In genomic region chr7:85150624-85151023, GRCh38 we compare ENCODE assay signal across 27 cellular contexts. TPM values are rescaled to one million over a fixed set of nuclear protein-coding genes. Genes with fewer than 3 reads are reported as not detected.
"Had no signal": no experiment of that assay in that cellular context is flagged by ENCODE, and none has a peak within 500 bp of the region (broad histone marks: within the 10 kb centered on the region; RNA-seq: fewer than 3 reads in every experiment).

No MANE protein-coding gene starts in this region.

- H3K27ac Mint-ChIP-seq: dendritic cell treated with granulocyte-macrophage colony-stimulating factor and Interleukin-4, amounts not matched to agents 40 ng/mL and 50 ng/mL, for 4 days; endodermal cell; memory B cell; naive B cell; natural killer cell treated with Interleukin-12 subunit alpha and Interleukin-12 subunit beta and Interleukin-15 and Interleukin-18, amount 100 ng/mL, for 72 hours; progenitor cell of endocrine pancreas; stimulated activated effector memory CD8-positive, alpha-beta T cell treated with anti-CD3 and anti-CD28 coated beads, Interleukin-12 subunit alpha, Interleukin-12 subunit beta, amount 100 ng/mL, for 72 hours had no signal

- H3K4me3 ChIP-seq: gastrocnemius medialis, lower lobe of right lung, mucosa of descending colon, right atrium auricular region, sigmoid colon, stomach, thyroid gland, vagina had no signal

- H3K79me2 ChIP-seq: parathyroid adenoma had no signal

- H3K36me3 Mint-ChIP-seq: memory B cell; naive B cell; natural killer cell treated with Interleukin-12 subunit alpha and Interleukin-12 subunit beta and Interleukin-15 and Interleukin-18, amount 100 ng/mL, for 72 hours; stimulated activated effector memory CD8-positive, alpha-beta T cell treated with anti-CD3 and anti-CD28 coated beads, Interleukin-12 subunit alpha, Interleukin-12 subunit beta, amount 100 ng/mL, for 72 hours had no signal

- H3K9ac ChIP-seq: parathyroid adenoma had no signal

- H2AFZ ChIP-seq: parathyroid adenoma had no signal

- H3K27ac ChIP-seq: epithelial cell of prostate, gastrocnemius medialis, lower lobe of right lung, neutrophil, parathyroid adenoma, right atrium auricular region, sigmoid colon, stomach, thyroid gland, vagina had no signal

- H3K4me3 Mint-ChIP-seq: dendritic cell treated with granulocyte-macrophage colony-stimulating factor and Interleukin-4, amounts not matched to agents 40 ng/mL and 50 ng/mL, for 4 days; endodermal cell; memory B cell; naive B cell; natural killer cell treated with Interleukin-12 subunit alpha and Interleukin-12 subunit beta and Interleukin-15 and Interleukin-18, amount 100 ng/mL, for 72 hours; neural crest cell; stimulated activated effector memory CD8-positive, alpha-beta T cell treated with anti-CD3 and anti-CD28 coated beads, Interleukin-12 subunit alpha, Interleukin-12 subunit beta, amount 100 ng/mL, for 72 hours had no signal

- H3K27me3 ChIP-seq: gastrocnemius medialis, neutrophil, right atrium auricular region, sigmoid colon, stomach, thyroid gland, vagina had no signal

- H3K4me1 ChIP-seq: gastrocnemius medialis, lower lobe of right lung, parathyroid adenoma, right atrium auricular region, stomach, thyroid gland, vagina had no signal

- DNase-seq: effector CD8-positive, alpha-beta T cell; endodermal cell; foreskin fibroblast; gastrocnemius medialis; head of caudate nucleus; left ventricle myocardium superior; lower lobe of right lung; mucosa of descending colon; naive B cell; sigmoid colon; stimulated activated CD4-positive, alpha-beta T cell treated with anti-CD3 and anti-CD28 coated beads, Interleukin-2, amount 100 ng/mL, for 24 hours; stimulated activated CD4-positive, alpha-beta T cell treated with anti-CD3 and anti-CD28 coated beads, Interleukin-4, amount 100 ng/mL, for 24 hours; stimulated activated naive CD4-positive, alpha-beta T cell treated with Interleukin-2 at 50 U/mL for 16 hours; stomach; thyroid gland; trophoblast cell had no signal

- H3K9me3 Mint-ChIP-seq: dendritic cell treated with granulocyte-macrophage colony-stimulating factor and Interleukin-4, amounts not matched to agents 40 ng/mL and 50 ng/mL, for 4 days; endodermal cell; memory B cell; naive B cell; neural crest cell had no signal

- H3K36me3 ChIP-seq: gastrocnemius medialis, lower lobe of right lung, neutrophil, right atrium auricular region, sigmoid colon, stomach, thyroid gland, vagina had no signal

- H3K4me1 Mint-ChIP-seq: endodermal cell; memory B cell; naive B cell; neural crest cell; stimulated activated effector memory CD8-positive, alpha-beta T cell treated with anti-CD3 and anti-CD28 coated beads, Interleukin-12 subunit alpha, Interleukin-12 subunit beta, amount 100 ng/mL, for 72 hours had no signal

- H3K27me3 Mint-ChIP-seq: dendritic cell treated with granulocyte-macrophage colony-stimulating factor and Interleukin-4, amounts not matched to agents 40 ng/mL and 50 ng/mL, for 4 days; memory B cell; natural killer cell treated with Interleukin-12 subunit alpha and Interleukin-12 subunit beta and Interleukin-15 and Interleukin-18, amount 100 ng/mL, for 72 hours; progenitor cell of endocrine pancreas had no signal

- H3K9me3 ChIP-seq: gastrocnemius medialis, lower lobe of right lung, mucosa of descending colon, neutrophil, right atrium auricular region, sigmoid colon, stomach, thyroid gland, vagina had no signal

RNA-seq across cellular contexts. Expression of gene SEMA3D, which starts 36.2 kb away (rescaled TPM):
- total RNA-seq: natural killer cell treated with Interleukin-12 subunit alpha and Interleukin-12 subunit beta and Interleukin-15 and Interleukin-18, amount 100 ng/mL, for 72 hours had no signal
